Comparison of ENCODE assay signal across 8 cellular contexts in genomic region chr6:109009761-109010612, GRCh38.
DNase-seq lines count a peak whose midpoint lies in the region; ATAC-seq lines count a peak whose summit lies in the region.

No MANE protein-coding gene starts in this region.

- in situ Hi-C loops in KBM-7 (cut with MboI; ENCODE audit: low pct_unique_long_range_greater_than_20kb, low sequenced_read_pairs): no loop called here

- H3K4me1 Mint-ChIP-seq in activated CD4-positive, alpha-beta memory T cell treated with anti-CD3 and anti-CD28 coated beads for 36 hours (ENCODE audit: low read depth): peaks cover 60% of the 10 kb centered on the region

- H3K4me3 ChIP-seq in right cardiac atrium (ENCODE audit: low read length) (peak overlapping the region; percentile 80), skin epidermis (peak overlapping the region; percentile 82 to 99 (median 96))

- WGBS in right cardiac atrium: 6% methylated on average over 19 of the region's 19 CpGs

- ATAC-seq in HG02840 (IDR thresholded peaks at IDR 0.05; ENCODE audit: low FRiP score, unreplicated experiment): peak; percentile 27
- peak in 1 of 2 donors; percentile 4 for ATAC-seq in right cardiac atrium

- H3K4me3 Mint-ChIP-seq in activated CD4-positive, alpha-beta memory T cell treated with anti-CD3 and anti-CD28 coated beads for 36 hours: peak overlapping the region; percentile 94

- no peaks in the 10 kb centered on the region for H3K36me3 ChIP-seq in ES-I3 (ENCODE audit: insufficient read depth, low read length)

- no peaks in the 10 kb centered on the region for H3K27me3 ChIP-seq in right cardiac atrium (ENCODE audit: control insufficient read depth, insufficient read depth)

- H3K36me3 Mint-ChIP-seq in activated CD4-positive, alpha-beta memory T cell treated with anti-CD3 and anti-CD28 coated beads for 36 hours: no peaks in the 10 kb centered on the region

- H3K27me3 Mint-ChIP-seq in activated CD4-positive, alpha-beta memory T cell treated with anti-CD3 and anti-CD28 coated beads for 36 hours: no peaks in the 10 kb centered on the region

- H3K27ac ChIP-seq in right cardiac atrium (ENCODE audit: low read length) (peak overlapping the region; percentile 98), skin epidermis (peak overlapping the region; percentile 54 to 99 (median 94))

- peak overlapping the region; percentile 92 for H3K9ac ChIP-seq in ES-I3 (ENCODE audit: low read depth, low read length)

- intact Hi-C loops in activated CD4-positive, alpha-beta memory T cell treated with anti-CD3 and anti-CD28 coated beads for 36 hours (cut with micrococcal nuclease): loop anchor here (1.0 to 2.0 kb wide), 5 partner anchors 49 to 451 kb away; no protein-coding TSS in a partner anchor
- intact Hi-C loops in right cardiac atrium (cut with DNase I): loop anchor here in 3 of 4 donors (5.0 to 10.0 kb wide), 5 partner anchors 45 to 95 kb away; no protein-coding TSS in a partner anchor

- H3K4me1 ChIP-seq in ES-I3 (ENCODE audit: insufficient read depth, low read length) (no peaks in the 10 kb centered on the region), right cardiac atrium (ENCODE audit: control insufficient read depth, insufficient read depth, low read length) (no peaks in the 10 kb centered on the region)

- H3K9me3 Mint-ChIP-seq in activated CD4-positive, alpha-beta memory T cell treated with anti-CD3 and anti-CD28 coated beads for 36 hours: no peaks in the 10 kb centered on the region

- no peak for DNase-seq in activated CD4-positive, alpha-beta memory T cell treated with anti-CD3 and anti-CD28 coated beads for 36 hours
- DNase-seq in right cardiac atrium (no peak), cerebellar nuclear complex (lab: John Stamatoyannopoulos, UW) (no peak), KBM-7 (no peak), AG20443 (ENCODE audit: low spot score) (no peak)

- CTCF ChIA-PET in activated CD4-positive, alpha-beta memory T cell treated with anti-CD3 and anti-CD28 coated beads for 36 hours (lab: Charles Lee): interaction anchor here (1.0 to 4.3 kb wide), 6 partner anchors 62 to 749 kb away, joined by 3 to 21 read pairs (median 4); partner anchors contain the start of genes ARMC2 and SNX3

- POLR2A ChIA-PET in activated CD4-positive, alpha-beta memory T cell treated with anti-CD3 and anti-CD28 coated beads for 36 hours (lab: Charles Lee): interaction anchor here (0.8 to 2.9 kb wide), 6 partner anchors 26 to 368 kb away, joined by 3 to 13 read pairs (median 3); no protein-coding TSS in a partner anchor

- peak overlapping the region; percentile 92 for H3K27ac Mint-ChIP-seq in activated CD4-positive, alpha-beta memory T cell treated with anti-CD3 and anti-CD28 coated beads for 36 hours

- H3K9me3 ChIP-seq in ES-I3 (ENCODE audit: control insufficient read depth, insufficient read depth, low read length): no peaks in the 10 kb centered on the region
- no peaks in the 10 kb centered on the region for H3K9me3 ChIP-seq in right cardiac atrium (ENCODE audit: control insufficient read depth, low read length)
